Comparison of ENCODE assay signal across 13 cellular contexts in genomic region chr3:49024449-49024848, GRCh38. TPM values are rescaled to one million over a fixed set of nuclear protein-coding genes. Genes with fewer than 3 reads are reported as not detected.
DNase-seq lines count a peak whose midpoint lies in the region; ATAC-seq lines count a peak whose summit lies in the region.
"Had no signal": no experiment of that assay in that cellular context is flagged by ENCODE, and none has a peak within 500 bp of the region (broad histone marks: within the 10 kb centered on the region; RNA-seq: fewer than 3 reads in every experiment).

No MANE protein-coding gene starts in this region.

- H3K27me3 Mint-ChIP-seq in activated naive CD4-positive, alpha-beta T cell treated with anti-CD3 and anti-CD28 coated beads, Interleukin-2, amount 10 ng/mL, durations not matched to agents 7 days and 5 days = no peaks in the 10 kb centered on the region
- no peaks in the 10 kb centered on the region for H3K27me3 Mint-ChIP-seq in activated CD8-positive, alpha-beta memory T cell treated with anti-CD3 and anti-CD28 coated beads, Interleukin-2, amount 10 ng/mL, durations not matched to agents 7 days and 5 days
- no peaks in the 10 kb centered on the region for H3K27me3 Mint-ChIP-seq in stimulated activated memory B cell treated with anti-CD40 and anti-IgM and Interleukin-4, amounts not matched to agents 10 μg/mL and 1 μg/mL and 100 μg/mL, for 72 hours

- peaks cover 54% of the 10 kb centered on the region for H3K36me3 Mint-ChIP-seq in activated naive CD4-positive, alpha-beta T cell treated with anti-CD3 and anti-CD28 coated beads, Interleukin-2, amount 10 ng/mL, durations not matched to agents 7 days and 5 days
- H3K36me3 Mint-ChIP-seq in activated CD8-positive, alpha-beta memory T cell treated with anti-CD3 and anti-CD28 coated beads, Interleukin-2, amount 10 ng/mL, durations not matched to agents 7 days and 5 days = peaks cover 48% of the 10 kb centered on the region
- peaks cover 65% of the 10 kb centered on the region for H3K36me3 Mint-ChIP-seq in stimulated activated memory B cell treated with anti-CD40 and anti-IgM and Interleukin-4, amounts not matched to agents 10 μg/mL and 1 μg/mL and 100 μg/mL, for 72 hours

- DNase-seq in activated naive CD4-positive, alpha-beta T cell treated with anti-CD3 and anti-CD28 coated beads, Interleukin-2, amount 10 ng/mL, durations not matched to agents 7 days and 5 days = no peak
- no peak for DNase-seq in activated naive CD4-positive, alpha-beta T cell treated with anti-CD3 and anti-CD28 coated beads, Interleukin-2, amount 50 U/mL, for 16 hours
- DNase-seq in activated CD8-positive, alpha-beta memory T cell treated with anti-CD3 and anti-CD28 coated beads, Interleukin-2, amount 10 ng/mL, durations not matched to agents 7 days and 5 days = no peak
- DNase-seq: activated CD4-positive, CD25-positive, alpha-beta regulatory T cell; activated T-cell treated with anti-CD3 and anti-CD28 coated beads, Interleukin-2, amount 50 U/mL, for 48 hours; left lung; NCI-H187 treated with DMSO at 0.1 percent for 48 hours; NCI-H524; stimulated activated CD4-positive, alpha-beta T cell treated with anti-CD3 and anti-CD28 coated beads, Interleukin-15, amount 100 ng/mL, for 24 hours; SW 1271 had no signal

- peaks cover 68% of the 10 kb centered on the region for H3K4me1 Mint-ChIP-seq in activated naive CD4-positive, alpha-beta T cell treated with anti-CD3 and anti-CD28 coated beads, Interleukin-2, amount 10 ng/mL, durations not matched to agents 7 days and 5 days
- peaks cover 67% of the 10 kb centered on the region for H3K4me1 Mint-ChIP-seq in activated CD8-positive, alpha-beta memory T cell treated with anti-CD3 and anti-CD28 coated beads, Interleukin-2, amount 10 ng/mL, durations not matched to agents 7 days and 5 days
- H3K4me1 Mint-ChIP-seq in stimulated activated memory B cell treated with anti-CD40 and anti-IgM and Interleukin-4, amounts not matched to agents 10 μg/mL and 1 μg/mL and 100 μg/mL, for 72 hours = peaks cover 84% of the 10 kb centered on the region

- no peak for ATAC-seq in activated CD8-positive, alpha-beta memory T cell treated with anti-CD3 and anti-CD28 coated beads, Interleukin-2, amount 10 ng/mL, durations not matched to agents 7 days and 5 days
- no peak for ATAC-seq in stimulated activated memory B cell treated with anti-CD40 and anti-IgM and Interleukin-4, amounts not matched to agents 10 μg/mL and 1 μg/mL and 100 μg/mL, for 72 hours
- ATAC-seq in GM21447 (IDR thresholded peaks at IDR 0.05; ENCODE audit: unreplicated experiment) (no peak), HG02884 (IDR thresholded peaks at IDR 0.05; ENCODE audit: unreplicated experiment) (no peak)
- ATAC-seq: left lung had no signal

- no peak overlapping the region for H3K27ac Mint-ChIP-seq in activated naive CD4-positive, alpha-beta T cell treated with anti-CD3 and anti-CD28 coated beads, Interleukin-2, amount 10 ng/mL, durations not matched to agents 7 days and 5 days
- peak overlapping the region; percentile 17 for H3K27ac Mint-ChIP-seq in activated CD8-positive, alpha-beta memory T cell treated with anti-CD3 and anti-CD28 coated beads, Interleukin-2, amount 10 ng/mL, durations not matched to agents 7 days and 5 days
- H3K27ac Mint-ChIP-seq in stimulated activated memory B cell treated with anti-CD40 and anti-IgM and Interleukin-4, amounts not matched to agents 10 μg/mL and 1 μg/mL and 100 μg/mL, for 72 hours = peak overlapping the region; percentile 96

- no peaks in the 10 kb centered on the region for H3K9me3 Mint-ChIP-seq in activated naive CD4-positive, alpha-beta T cell treated with anti-CD3 and anti-CD28 coated beads, Interleukin-2, amount 10 ng/mL, durations not matched to agents 7 days and 5 days
- no peaks in the 10 kb centered on the region for H3K9me3 Mint-ChIP-seq in activated CD8-positive, alpha-beta memory T cell treated with anti-CD3 and anti-CD28 coated beads, Interleukin-2, amount 10 ng/mL, durations not matched to agents 7 days and 5 days (ENCODE audit: low read depth)
- H3K9me3 Mint-ChIP-seq in stimulated activated memory B cell treated with anti-CD40 and anti-IgM and Interleukin-4, amounts not matched to agents 10 μg/mL and 1 μg/mL and 100 μg/mL, for 72 hours = no peaks in the 10 kb centered on the region

- CTCF ChIA-PET in activated naive CD4-positive, alpha-beta T cell treated with anti-CD3 and anti-CD28 coated beads, Interleukin-2, amount 10 ng/mL, durations not matched to agents 7 days and 5 days (lab: Charles Lee) = interaction anchor here (0.7 to 1.7 kb wide), 2 partner anchors 69 to 321 kb away, joined by 3 read pairs; partner anchors contain the start of gene QRICH1
- CTCF ChIA-PET in activated CD8-positive, alpha-beta memory T cell treated with anti-CD3 and anti-CD28 coated beads, Interleukin-2, amount 10 ng/mL, durations not matched to agents 7 days and 5 days (lab: Charles Lee) = interaction anchor here (0.8 to 9.4 kb wide), 2 partner anchors 17 to 36 kb away, joined by 3 to 88 read pairs; partner anchors contain the start of genes P4HTM and WDR6

- peak overlapping the region; percentile 7 for H3K4me3 Mint-ChIP-seq in activated naive CD4-positive, alpha-beta T cell treated with anti-CD3 and anti-CD28 coated beads, Interleukin-2, amount 10 ng/mL, durations not matched to agents 7 days and 5 days
- H3K4me3 Mint-ChIP-seq in activated CD8-positive, alpha-beta memory T cell treated with anti-CD3 and anti-CD28 coated beads, Interleukin-2, amount 10 ng/mL, durations not matched to agents 7 days and 5 days = no peak overlapping the region
- no peak overlapping the region for H3K4me3 Mint-ChIP-seq in stimulated activated memory B cell treated with anti-CD40 and anti-IgM and Interleukin-4, amounts not matched to agents 10 μg/mL and 1 μg/mL and 100 μg/mL, for 72 hours

RNA-seq across cellular contexts. Expression of gene NDUFAF3, which starts 2.5 kb away (rescaled TPM):
- 100 to 1,000 TPM in 1 of 2 experiments, 10 to 100 TPM in 1; 94.3 to 101 TPM for total RNA-seq in activated CD8-positive, alpha-beta memory T cell treated with anti-CD3 and anti-CD28 coated beads, Interleukin-2, amount 10 ng/mL, durations not matched to agents 7 days and 5 days

RNA-seq across cellular contexts. Expression of gene IMPDH2, which starts 4.7 kb away (rescaled TPM):
- 100 to 1,000 TPM; 186 to 229 TPM for total RNA-seq in activated CD8-positive, alpha-beta memory T cell treated with anti-CD3 and anti-CD28 coated beads, Interleukin-2, amount 10 ng/mL, durations not matched to agents 7 days and 5 days

RNA-seq across cellular contexts. Expression of gene DALRD3, which starts 6.1 kb away (rescaled TPM):
- 10 to 100 TPM; 25.8 to 29.9 TPM for total RNA-seq in activated CD8-positive, alpha-beta memory T cell treated with anti-CD3 and anti-CD28 coated beads, Interleukin-2, amount 10 ng/mL, durations not matched to agents 7 days and 5 days

RNA-seq across cellular contexts. Expression of gene WDR6, which starts 17.3 kb away (rescaled TPM):
- 100 to 1,000 TPM; 130 to 154 TPM for total RNA-seq in activated CD8-positive, alpha-beta memory T cell treated with anti-CD3 and anti-CD28 coated beads, Interleukin-2, amount 10 ng/mL, durations not matched to agents 7 days and 5 days

RNA-seq across cellular contexts. Expression of gene P4HTM, which starts 34.4 kb away (rescaled TPM):
- 10 to 100 TPM; 44.5 to 50.6 TPM for total RNA-seq in activated CD8-positive, alpha-beta memory T cell treated with anti-CD3 and anti-CD28 coated beads, Interleukin-2, amount 10 ng/mL, durations not matched to agents 7 days and 5 days
